Comparison of ENCODE assay signal across 2 cellular contexts in the genomic region with DNA sequence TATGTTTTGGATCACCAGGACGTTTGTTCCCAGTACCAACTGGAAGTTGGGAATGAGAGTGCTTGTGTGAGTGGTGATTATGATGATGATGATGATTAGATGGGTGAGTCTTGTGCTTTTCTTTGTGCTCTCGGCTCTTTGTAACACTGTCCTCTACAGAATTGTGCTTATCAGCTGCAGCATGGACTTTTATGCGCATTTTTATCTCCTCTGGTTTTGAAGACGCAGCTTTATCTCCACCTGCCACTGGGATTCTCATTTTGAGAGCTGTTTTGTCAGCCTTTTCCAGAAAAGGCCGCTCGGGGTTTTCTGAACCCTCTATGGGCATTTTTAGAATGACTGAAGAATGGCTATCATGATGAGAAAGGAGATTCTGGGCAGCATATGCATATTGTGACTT.
TF ChIP-seq lines count a peak whose summit lies in the region.

No MANE protein-coding gene starts in this region.

TF ChIP-seq in HCT116, 20 proteins besides CTCF, POLR2A, EP300 and RAD21 (continued from another document):
- TF ChIP-seq, protein P1, sequence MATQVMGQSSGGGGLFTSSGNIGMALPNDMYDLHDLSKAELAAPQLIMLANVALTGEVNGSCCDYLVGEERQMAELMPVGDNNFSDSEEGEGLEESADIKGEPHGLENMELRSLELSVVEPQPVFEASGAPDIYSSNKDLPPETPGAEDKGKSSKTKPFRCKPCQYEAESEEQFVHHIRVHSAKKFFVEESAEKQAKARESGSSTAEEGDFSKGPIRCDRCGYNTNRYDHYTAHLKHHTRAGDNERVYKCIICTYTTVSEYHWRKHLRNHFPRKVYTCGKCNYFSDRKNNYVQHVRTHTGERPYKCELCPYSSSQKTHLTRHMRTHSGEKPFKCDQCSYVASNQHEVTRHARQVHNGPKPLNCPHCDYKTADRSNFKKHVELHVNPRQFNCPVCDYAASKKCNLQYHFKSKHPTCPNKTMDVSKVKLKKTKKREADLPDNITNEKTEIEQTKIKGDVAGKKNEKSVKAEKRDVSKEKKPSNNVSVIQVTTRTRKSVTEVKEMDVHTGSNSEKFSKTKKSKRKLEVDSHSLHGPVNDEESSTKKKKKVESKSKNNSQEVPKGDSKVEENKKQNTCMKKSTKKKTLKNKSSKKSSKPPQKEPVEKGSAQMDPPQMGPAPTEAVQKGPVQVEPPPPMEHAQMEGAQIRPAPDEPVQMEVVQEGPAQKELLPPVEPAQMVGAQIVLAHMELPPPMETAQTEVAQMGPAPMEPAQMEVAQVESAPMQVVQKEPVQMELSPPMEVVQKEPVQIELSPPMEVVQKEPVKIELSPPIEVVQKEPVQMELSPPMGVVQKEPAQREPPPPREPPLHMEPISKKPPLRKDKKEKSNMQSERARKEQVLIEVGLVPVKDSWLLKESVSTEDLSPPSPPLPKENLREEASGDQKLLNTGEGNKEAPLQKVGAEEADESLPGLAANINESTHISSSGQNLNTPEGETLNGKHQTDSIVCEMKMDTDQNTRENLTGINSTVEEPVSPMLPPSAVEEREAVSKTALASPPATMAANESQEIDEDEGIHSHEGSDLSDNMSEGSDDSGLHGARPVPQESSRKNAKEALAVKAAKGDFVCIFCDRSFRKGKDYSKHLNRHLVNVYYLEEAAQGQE (IDR thresholded peaks at IDR 0.05; ENCODE audit: low read depth) = no peak
TF ChIP-seq in HCT116: peak in this region for 0.

TF ChIP-seq in WTC11, 78 proteins besides CTCF, POLR2A, EP300 and RAD21 (continued from another document):
- TF ChIP-seq, protein P2, sequence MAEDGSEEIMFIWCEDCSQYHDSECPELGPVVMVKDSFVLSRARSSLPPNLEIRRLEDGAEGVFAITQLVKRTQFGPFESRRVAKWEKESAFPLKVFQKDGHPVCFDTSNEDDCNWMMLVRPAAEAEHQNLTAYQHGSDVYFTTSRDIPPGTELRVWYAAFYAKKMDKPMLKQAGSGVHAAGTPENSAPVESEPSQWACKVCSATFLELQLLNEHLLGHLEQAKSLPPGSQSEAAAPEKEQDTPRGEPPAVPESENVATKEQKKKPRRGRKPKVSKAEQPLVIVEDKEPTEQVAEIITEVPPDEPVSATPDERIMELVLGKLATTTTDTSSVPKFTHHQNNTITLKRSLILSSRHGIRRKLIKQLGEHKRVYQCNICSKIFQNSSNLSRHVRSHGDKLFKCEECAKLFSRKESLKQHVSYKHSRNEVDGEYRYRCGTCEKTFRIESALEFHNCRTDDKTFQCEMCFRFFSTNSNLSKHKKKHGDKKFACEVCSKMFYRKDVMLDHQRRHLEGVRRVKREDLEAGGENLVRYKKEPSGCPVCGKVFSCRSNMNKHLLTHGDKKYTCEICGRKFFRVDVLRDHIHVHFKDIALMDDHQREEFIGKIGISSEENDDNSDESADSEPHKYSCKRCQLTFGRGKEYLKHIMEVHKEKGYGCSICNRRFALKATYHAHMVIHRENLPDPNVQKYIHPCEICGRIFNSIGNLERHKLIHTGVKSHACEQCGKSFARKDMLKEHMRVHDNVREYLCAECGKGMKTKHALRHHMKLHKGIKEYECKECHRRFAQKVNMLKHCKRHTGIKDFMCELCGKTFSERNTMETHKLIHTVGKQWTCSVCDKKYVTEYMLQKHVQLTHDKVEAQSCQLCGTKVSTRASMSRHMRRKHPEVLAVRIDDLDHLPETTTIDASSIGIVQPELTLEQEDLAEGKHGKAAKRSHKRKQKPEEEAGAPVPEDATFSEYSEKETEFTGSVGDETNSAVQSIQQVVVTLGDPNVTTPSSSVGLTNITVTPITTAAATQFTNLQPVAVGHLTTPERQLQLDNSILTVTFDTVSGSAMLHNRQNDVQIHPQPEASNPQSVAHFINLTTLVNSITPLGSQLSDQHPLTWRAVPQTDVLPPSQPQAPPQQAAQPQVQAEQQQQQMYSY (CRISPR knock-in tag; IDR thresholded peaks at IDR 0.05) = no peak
- TF ChIP-seq, protein P3, sequence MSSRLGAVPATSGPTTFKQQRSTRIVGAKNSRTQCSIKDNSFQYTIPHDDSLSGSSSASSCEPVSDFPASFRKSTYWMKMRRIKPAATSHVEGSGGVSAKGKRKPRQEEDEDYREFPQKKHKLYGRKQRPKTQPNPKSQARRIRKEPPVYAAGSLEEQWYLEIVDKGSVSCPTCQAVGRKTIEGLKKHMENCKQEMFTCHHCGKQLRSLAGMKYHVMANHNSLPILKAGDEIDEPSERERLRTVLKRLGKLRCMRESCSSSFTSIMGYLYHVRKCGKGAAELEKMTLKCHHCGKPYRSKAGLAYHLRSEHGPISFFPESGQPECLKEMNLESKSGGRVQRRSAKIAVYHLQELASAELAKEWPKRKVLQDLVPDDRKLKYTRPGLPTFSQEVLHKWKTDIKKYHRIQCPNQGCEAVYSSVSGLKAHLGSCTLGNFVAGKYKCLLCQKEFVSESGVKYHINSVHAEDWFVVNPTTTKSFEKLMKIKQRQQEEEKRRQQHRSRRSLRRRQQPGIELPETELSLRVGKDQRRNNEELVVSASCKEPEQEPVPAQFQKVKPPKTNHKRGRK (CRISPR knock-in tag; IDR thresholded peaks at IDR 0.05; ENCODE audit: borderline replicate concordance) = no peak
- no peak for TF ChIP-seq IRF2 (CRISPR knock-in tag; IDR thresholded peaks at IDR 0.05; ENCODE audit: borderline replicate concordance, low read depth)
- TF ChIP-seq, protein P4, sequence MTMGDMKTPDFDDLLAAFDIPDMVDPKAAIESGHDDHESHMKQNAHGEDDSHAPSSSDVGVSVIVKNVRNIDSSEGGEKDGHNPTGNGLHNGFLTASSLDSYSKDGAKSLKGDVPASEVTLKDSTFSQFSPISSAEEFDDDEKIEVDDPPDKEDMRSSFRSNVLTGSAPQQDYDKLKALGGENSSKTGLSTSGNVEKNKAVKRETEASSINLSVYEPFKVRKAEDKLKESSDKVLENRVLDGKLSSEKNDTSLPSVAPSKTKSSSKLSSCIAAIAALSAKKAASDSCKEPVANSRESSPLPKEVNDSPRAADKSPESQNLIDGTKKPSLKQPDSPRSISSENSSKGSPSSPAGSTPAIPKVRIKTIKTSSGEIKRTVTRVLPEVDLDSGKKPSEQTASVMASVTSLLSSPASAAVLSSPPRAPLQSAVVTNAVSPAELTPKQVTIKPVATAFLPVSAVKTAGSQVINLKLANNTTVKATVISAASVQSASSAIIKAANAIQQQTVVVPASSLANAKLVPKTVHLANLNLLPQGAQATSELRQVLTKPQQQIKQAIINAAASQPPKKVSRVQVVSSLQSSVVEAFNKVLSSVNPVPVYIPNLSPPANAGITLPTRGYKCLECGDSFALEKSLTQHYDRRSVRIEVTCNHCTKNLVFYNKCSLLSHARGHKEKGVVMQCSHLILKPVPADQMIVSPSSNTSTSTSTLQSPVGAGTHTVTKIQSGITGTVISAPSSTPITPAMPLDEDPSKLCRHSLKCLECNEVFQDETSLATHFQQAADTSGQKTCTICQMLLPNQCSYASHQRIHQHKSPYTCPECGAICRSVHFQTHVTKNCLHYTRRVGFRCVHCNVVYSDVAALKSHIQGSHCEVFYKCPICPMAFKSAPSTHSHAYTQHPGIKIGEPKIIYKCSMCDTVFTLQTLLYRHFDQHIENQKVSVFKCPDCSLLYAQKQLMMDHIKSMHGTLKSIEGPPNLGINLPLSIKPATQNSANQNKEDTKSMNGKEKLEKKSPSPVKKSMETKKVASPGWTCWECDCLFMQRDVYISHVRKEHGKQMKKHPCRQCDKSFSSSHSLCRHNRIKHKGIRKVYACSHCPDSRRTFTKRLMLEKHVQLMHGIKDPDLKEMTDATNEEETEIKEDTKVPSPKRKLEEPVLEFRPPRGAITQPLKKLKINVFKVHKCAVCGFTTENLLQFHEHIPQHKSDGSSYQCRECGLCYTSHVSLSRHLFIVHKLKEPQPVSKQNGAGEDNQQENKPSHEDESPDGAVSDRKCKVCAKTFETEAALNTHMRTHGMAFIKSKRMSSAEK (CRISPR knock-in tag; IDR thresholded peaks at IDR 0.05; ENCODE audit: borderline replicate concordance) = no peak
TF ChIP-seq in WTC11: peak in this region for 0.
